Comparison of ENCODE assay signal across 9 cellular contexts in genomic region chr6:134464690-134465411, GRCh38.
DNase-seq lines count a peak whose midpoint lies in the region; ATAC-seq and TF ChIP-seq lines count a peak whose summit lies in the region.
"Had no signal": no experiment of that assay in that cellular context is flagged by ENCODE, and none has a peak within 500 bp of the region (broad histone marks: within the 10 kb centered on the region; RNA-seq: fewer than 3 reads in every experiment).

No MANE protein-coding gene starts in this region.

- DNase-seq in activated naive CD8-positive, alpha-beta T cell treated with anti-CD3 and anti-CD28 coated beads for 36 hours = no peak
- no peak for DNase-seq in activated naive CD8-positive, alpha-beta T cell treated with anti-CD3 and anti-CD28 coated beads, Interleukin-2, amount 50 U/mL, for 24 hours
- DNase-seq in NCI-H2107 treated with DMSO at 0.1 percent for 48 hours (lab: John Stamatoyannopoulos, UW; ENCODE audit: unreplicated experiment) (peak; percentile 85), chondrocyte (ENCODE audit: low spot score) (no peak), activated gamma-delta T cell treated with Interleukin-2 at 50 U/mL for 16 hours (no peak), posterior cingulate gyrus (no peak)
- no peak for DNase-seq in activated naive CD4-positive, alpha-beta T cell treated with anti-CD3 and anti-CD28 coated beads, Interleukin-2, amount 50 U/mL, for 72 hours (ENCODE audit: low spot score in 2 of 2)
- DNase-seq: effector memory CD8-positive, alpha-beta T cell had no signal

- ATAC-seq in activated naive CD8-positive, alpha-beta T cell treated with anti-CD3 and anti-CD28 coated beads, Interleukin-2, amount 50 U/mL, for 24 hours = no peak
- ATAC-seq in GM18498 (IDR thresholded peaks at IDR 0.05; ENCODE audit: unreplicated experiment) = no peak
- no peak for ATAC-seq in activated naive CD4-positive, alpha-beta T cell treated with anti-CD3 and anti-CD28 coated beads, Interleukin-2, amount 50 U/mL, for 72 hours
- ATAC-seq: effector memory CD8-positive, alpha-beta T cell had no signal

- TF ChIP-seq CTCF in chondrocyte (IDR thresholded peaks at IDR 0.05) = no peak

- H3K27me3 Mint-ChIP-seq in activated naive CD8-positive, alpha-beta T cell treated with anti-CD3 and anti-CD28 coated beads for 36 hours = no peaks in the 10 kb centered on the region
- H3K27me3 Mint-ChIP-seq in activated naive CD8-positive, alpha-beta T cell treated with anti-CD3 and anti-CD28 coated beads, Interleukin-2, amount 50 U/mL, for 24 hours = no peaks in the 10 kb centered on the region
- H3K27me3 Mint-ChIP-seq in chondrocyte (ENCODE audit: low read depth) = no peaks in the 10 kb centered on the region

- peaks cover 8% of the 10 kb centered on the region for H3K4me1 Mint-ChIP-seq in activated naive CD8-positive, alpha-beta T cell treated with anti-CD3 and anti-CD28 coated beads for 36 hours
- H3K4me1 Mint-ChIP-seq in activated naive CD8-positive, alpha-beta T cell treated with anti-CD3 and anti-CD28 coated beads, Interleukin-2, amount 50 U/mL, for 24 hours = peaks cover 9% of the 10 kb centered on the region
- peaks cover 43% of the 10 kb centered on the region for H3K4me1 Mint-ChIP-seq in chondrocyte (ENCODE audit: low read depth)

- H3K4me3 Mint-ChIP-seq in activated naive CD8-positive, alpha-beta T cell treated with anti-CD3 and anti-CD28 coated beads for 36 hours = no peak overlapping the region
- no peak overlapping the region for H3K4me3 Mint-ChIP-seq in activated naive CD8-positive, alpha-beta T cell treated with anti-CD3 and anti-CD28 coated beads, Interleukin-2, amount 50 U/mL, for 24 hours
- no peak overlapping the region for H3K4me3 Mint-ChIP-seq in chondrocyte (ENCODE audit: unreplicated experiment)
- H3K4me3 Mint-ChIP-seq: effector memory CD8-positive, alpha-beta T cell had no signal

- intact Hi-C loops in posterior cingulate gyrus (cut with DNase I) = no loop called here

- no peaks in the 10 kb centered on the region for H3K9me3 Mint-ChIP-seq in activated naive CD8-positive, alpha-beta T cell treated with anti-CD3 and anti-CD28 coated beads for 36 hours
- H3K9me3 Mint-ChIP-seq in activated naive CD8-positive, alpha-beta T cell treated with anti-CD3 and anti-CD28 coated beads, Interleukin-2, amount 50 U/mL, for 24 hours = no peaks in the 10 kb centered on the region
- no peaks in the 10 kb centered on the region for H3K9me3 Mint-ChIP-seq in chondrocyte (ENCODE audit: low read depth)
- peaks cover 0 to 8% of the 10 kb centered on the region in 2 donors for H3K9me3 Mint-ChIP-seq in activated naive CD4-positive, alpha-beta T cell treated with anti-CD3 and anti-CD28 coated beads, Interleukin-2, amount 50 U/mL, for 72 hours
- H3K9me3 Mint-ChIP-seq: effector memory CD8-positive, alpha-beta T cell had no signal

- H3K27ac Mint-ChIP-seq in activated naive CD8-positive, alpha-beta T cell treated with anti-CD3 and anti-CD28 coated beads for 36 hours = peak overlapping the region; percentile 63
- no peak overlapping the region for H3K27ac Mint-ChIP-seq in activated naive CD8-positive, alpha-beta T cell treated with anti-CD3 and anti-CD28 coated beads, Interleukin-2, amount 50 U/mL, for 24 hours
- peak overlapping the region; percentile 81 for H3K27ac Mint-ChIP-seq in chondrocyte (ENCODE audit: unreplicated experiment)
- no peak overlapping the region for H3K27ac Mint-ChIP-seq in activated naive CD4-positive, alpha-beta T cell treated with anti-CD3 and anti-CD28 coated beads, Interleukin-2, amount 50 U/mL, for 72 hours
- H3K27ac Mint-ChIP-seq: effector memory CD8-positive, alpha-beta T cell had no signal

- no peaks in the 10 kb centered on the region for H3K36me3 Mint-ChIP-seq in activated naive CD8-positive, alpha-beta T cell treated with anti-CD3 and anti-CD28 coated beads for 36 hours
- no peaks in the 10 kb centered on the region for H3K36me3 Mint-ChIP-seq in activated naive CD8-positive, alpha-beta T cell treated with anti-CD3 and anti-CD28 coated beads, Interleukin-2, amount 50 U/mL, for 24 hours (ENCODE audit: low read depth)
- no peaks in the 10 kb centered on the region for H3K36me3 Mint-ChIP-seq in chondrocyte (ENCODE audit: low read depth)
- H3K36me3 Mint-ChIP-seq in activated naive CD4-positive, alpha-beta T cell treated with anti-CD3 and anti-CD28 coated beads, Interleukin-2, amount 50 U/mL, for 72 hours = no peaks in the 10 kb centered on the region

Comparison
In these comparisons a context has a peak if more than half of its experiments do, and no peak if none do; other contexts are left out.
1. H3K27ac Mint-ChIP-seq: peak in activated naive CD8-positive, alpha-beta T cell treated with anti-CD3 and anti-CD28 coated beads for 36 hours (single experiment) and chondrocyte (single experiment); none in activated naive CD8-positive, alpha-beta T cell treated with anti-CD3 and anti-CD28 coated beads, Interleukin-2, amount 50 U/mL, for 24 hours (single experiment) and activated naive CD4-positive, alpha-beta T cell treated with anti-CD3 and anti-CD28 coated beads, Interleukin-2, amount 50 U/mL, for 72 hours (0 of 2).